In the genomic region with DNA sequence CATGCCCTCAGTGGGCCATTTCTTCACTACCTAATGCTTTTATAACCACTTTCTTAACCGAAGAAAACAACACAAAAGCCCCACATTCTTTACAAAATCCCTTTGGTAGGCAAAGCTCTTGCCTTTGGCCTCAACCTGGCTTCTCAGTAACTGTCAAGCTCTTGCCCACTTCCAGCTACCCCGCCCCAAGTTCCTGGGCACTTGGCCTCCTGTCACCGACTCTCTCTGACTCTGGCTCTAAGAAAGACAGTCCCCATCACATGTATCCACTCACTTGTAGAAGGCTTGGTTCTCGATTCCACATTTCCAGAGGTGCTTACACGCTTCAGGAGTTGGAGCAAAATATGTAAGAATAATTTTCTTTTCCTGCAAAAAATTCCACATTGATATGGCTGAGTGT, we compare ENCODE assay signal across 26 cellular contexts.
DNase-seq lines count a peak whose midpoint lies in the region; ATAC-seq and FAIRE-seq lines count a peak whose summit lies in the region.
"Had no signal": no experiment of that assay in that cellular context is flagged by ENCODE, and none has a peak within 500 bp of the region (broad histone marks: within the 10 kb centered on the region; RNA-seq: fewer than 3 reads in every experiment).

No MANE protein-coding gene starts in this region.

- no peak overlapping the region for H3K4me3 Mint-ChIP-seq in activated naive CD8-positive, alpha-beta T cell
- no peak overlapping the region for H3K4me3 Mint-ChIP-seq in activated naive CD8-positive, alpha-beta T cell treated with anti-CD3 and anti-CD28 coated beads for 36 hours
- no peak overlapping the region for H3K4me3 Mint-ChIP-seq in activated T-helper 17 cell treated with anti-CD3 and anti-CD28 coated beads, Interleukin-2, amount 50 U/mL, for 72 hours
- no peak overlapping the region for H3K4me3 Mint-ChIP-seq in stimulated activated effector memory CD8-positive, alpha-beta T cell treated with anti-CD3 and anti-CD28 coated beads, Interleukin-12 subunit alpha, Interleukin-12 subunit beta, amount 100 ng/mL, for 72 hours
- H3K4me3 Mint-ChIP-seq: CD14-positive monocyte; CD4-positive, alpha-beta T cell; CD8-positive, alpha-beta memory T cell had no signal

- no peaks in the 10 kb centered on the region for H3K4me1 Mint-ChIP-seq in activated naive CD8-positive, alpha-beta T cell (ENCODE audit: low read depth)
- peaks cover 11% of the 10 kb centered on the region for H3K4me1 Mint-ChIP-seq in activated naive CD8-positive, alpha-beta T cell treated with anti-CD3 and anti-CD28 coated beads for 36 hours
- no peaks in the 10 kb centered on the region for H3K4me1 Mint-ChIP-seq in activated T-helper 17 cell treated with anti-CD3 and anti-CD28 coated beads, Interleukin-2, amount 50 U/mL, for 72 hours
- no peaks in the 10 kb centered on the region for H3K4me1 Mint-ChIP-seq in stimulated activated effector memory CD8-positive, alpha-beta T cell treated with anti-CD3 and anti-CD28 coated beads, Interleukin-12 subunit alpha, Interleukin-12 subunit beta, amount 100 ng/mL, for 72 hours
- H3K4me1 Mint-ChIP-seq: CD14-positive monocyte; CD8-positive, alpha-beta memory T cell had no signal

- peak overlapping the region; percentile 16 for H3K27ac Mint-ChIP-seq in activated naive CD8-positive, alpha-beta T cell
- no peak overlapping the region for H3K27ac Mint-ChIP-seq in activated naive CD8-positive, alpha-beta T cell treated with anti-CD3 and anti-CD28 coated beads for 36 hours
- H3K27ac Mint-ChIP-seq in activated T-helper 17 cell treated with anti-CD3 and anti-CD28 coated beads, Interleukin-2, amount 50 U/mL, for 72 hours: peak overlapping the region; percentile 36
- peak overlapping the region; percentile 26 for H3K27ac Mint-ChIP-seq in stimulated activated effector memory CD8-positive, alpha-beta T cell treated with anti-CD3 and anti-CD28 coated beads, Interleukin-12 subunit alpha, Interleukin-12 subunit beta, amount 100 ng/mL, for 72 hours
- H3K27ac Mint-ChIP-seq: CD4-positive, alpha-beta T cell; CD8-positive, alpha-beta memory T cell had no signal

- H3K9me3 Mint-ChIP-seq in activated naive CD8-positive, alpha-beta T cell (ENCODE audit: low read depth): no peaks in the 10 kb centered on the region
- no peaks in the 10 kb centered on the region for H3K9me3 Mint-ChIP-seq in activated naive CD8-positive, alpha-beta T cell treated with anti-CD3 and anti-CD28 coated beads for 36 hours
- no peaks in the 10 kb centered on the region for H3K9me3 Mint-ChIP-seq in activated T-helper 17 cell treated with anti-CD3 and anti-CD28 coated beads, Interleukin-2, amount 50 U/mL, for 72 hours
- H3K9me3 Mint-ChIP-seq in stimulated activated effector memory CD8-positive, alpha-beta T cell treated with anti-CD3 and anti-CD28 coated beads, Interleukin-12 subunit alpha, Interleukin-12 subunit beta, amount 100 ng/mL, for 72 hours: no peaks in the 10 kb centered on the region
- H3K9me3 Mint-ChIP-seq: CD14-positive monocyte; CD4-positive, alpha-beta T cell; CD8-positive, alpha-beta memory T cell had no signal

- no peak for ATAC-seq in activated T-helper 17 cell treated with anti-CD3 and anti-CD28 coated beads, Interleukin-2, amount 50 U/mL, for 72 hours (replicated peaks)
- no peak for ATAC-seq in stimulated activated effector memory CD8-positive, alpha-beta T cell treated with anti-CD3 and anti-CD28 coated beads, Interleukin-12 subunit alpha, Interleukin-12 subunit beta, amount 100 ng/mL, for 72 hours
- no peak for ATAC-seq in GM21529 (IDR thresholded peaks at IDR 0.05; ENCODE audit: unreplicated experiment)
- ATAC-seq: A549, GM12878 had no signal

- peaks cover 7% of the 10 kb centered on the region for H3K36me3 Mint-ChIP-seq in activated naive CD8-positive, alpha-beta T cell
- peaks cover 18% of the 10 kb centered on the region for H3K36me3 Mint-ChIP-seq in activated naive CD8-positive, alpha-beta T cell treated with anti-CD3 and anti-CD28 coated beads for 36 hours
- H3K36me3 Mint-ChIP-seq in activated T-helper 17 cell treated with anti-CD3 and anti-CD28 coated beads, Interleukin-2, amount 50 U/mL, for 72 hours (ENCODE audit: low read depth): peaks cover 12% of the 10 kb centered on the region
- H3K36me3 Mint-ChIP-seq in stimulated activated effector memory CD8-positive, alpha-beta T cell treated with anti-CD3 and anti-CD28 coated beads, Interleukin-12 subunit alpha, Interleukin-12 subunit beta, amount 100 ng/mL, for 72 hours: peaks cover 12% of the 10 kb centered on the region

- H3K27me3 Mint-ChIP-seq in activated naive CD8-positive, alpha-beta T cell: no peaks in the 10 kb centered on the region
- no peaks in the 10 kb centered on the region for H3K27me3 Mint-ChIP-seq in activated naive CD8-positive, alpha-beta T cell treated with anti-CD3 and anti-CD28 coated beads for 36 hours
- H3K27me3 Mint-ChIP-seq in activated T-helper 17 cell treated with anti-CD3 and anti-CD28 coated beads, Interleukin-2, amount 50 U/mL, for 72 hours: no peaks in the 10 kb centered on the region
- H3K27me3 Mint-ChIP-seq: CD4-positive, alpha-beta T cell had no signal

- DNase-seq in activated naive CD8-positive, alpha-beta T cell treated with anti-CD3 and anti-CD28 coated beads for 36 hours: no peak
- DNase-seq in iris pigment epithelial cell (ENCODE audit: low read depth) (peak; percentile 11), GM19239 (ENCODE audit: insufficient read length, low spot score) (no peak)
- no peak for DNase-seq in stimulated activated effector memory CD8-positive, alpha-beta T cell treated with anti-CD3 and anti-CD28 coated beads, Interleukin-12 subunit alpha, Interleukin-12 subunit beta, amount 100 ng/mL, for 72 hours (ENCODE audit: low spot score in 2 of 2)
- DNase-seq: 8988T; ACHN; AML-193; BE2C; CD4-positive, alpha-beta T cell; CD8-positive, alpha-beta memory T cell; DMS 273 treated with DMSO at 0.1 percent for 48 hours; DMS79; EL; GDM1; GM23248; H7; HCEC 1CT had no signal

- no peak for FAIRE-seq in GM19239 (lab: Jason Lieb, UNC)
- FAIRE-seq: A549, D721Med, GM12878, GM18507, H1 had no signal
